16 cellular contexts compared by ENCODE assay signal in genomic region chr16:58462499-58462996, GRCh38. TPM values are rescaled to one million over a fixed set of nuclear protein-coding genes. Genes with fewer than 3 reads are reported as not detected.
DNase-seq lines count a peak whose midpoint lies in the region; ATAC-seq and TF ChIP-seq lines count a peak whose summit lies in the region.
"Had no signal": no experiment of that assay in that cellular context is flagged by ENCODE, and none has a peak within 500 bp of the region (broad histone marks: within the 10 kb centered on the region; RNA-seq: fewer than 3 reads in every experiment).

No MANE protein-coding gene starts in this region.

- POLR2A ChIA-PET in activated CD4-positive, alpha-beta memory T cell treated with anti-CD3 and anti-CD28 coated beads, Interleukin-2, amount 10 ng/mL, durations not matched to agents 7 days and 5 days (lab: Charles Lee): no interaction called here

- in situ Hi-C loops in brain microvascular endothelial cell (cut with HindIII; ENCODE audit: low pct_ligation_motif_present, low sequenced_read_pairs): no loop called here

- H3K27ac Mint-ChIP-seq in activated naive CD4-positive, alpha-beta T cell treated with anti-CD3 and anti-CD28 coated beads, Interleukin-2, amount 50 U/mL, for 24 hours: no peak overlapping the region
- H3K27ac Mint-ChIP-seq in activated T-helper 1 cell treated with anti-CD3 and anti-CD28 coated beads, Interleukin-12 subunit alpha, Interleukin-12 subunit beta, Interleukin-2, Interleukin-4 antibody, amounts not matched to agents 30 ng/mL and 10 ng/mL and 1 ng/mL, durations not matched to agents 14 hours and 24 hours and 36 hours: no peak overlapping the region
- H3K27ac Mint-ChIP-seq in stimulated activated memory B cell treated with anti-CD40 and anti-IgM and Interleukin-4, amounts not matched to agents 10 μg/mL and 1 μg/mL and 100 μg/mL, for 72 hours: no peak overlapping the region
- H3K27ac Mint-ChIP-seq in activated CD4-positive, alpha-beta memory T cell treated with anti-CD3 and anti-CD28 coated beads, Interleukin-2, amount 10 ng/mL, durations not matched to agents 7 days and 5 days: no peak overlapping the region

- intact Hi-C loops in activated T-helper 1 cell treated with anti-CD3 and anti-CD28 coated beads, Interleukin-12 subunit alpha, Interleukin-12 subunit beta, Interleukin-2, Interleukin-4 antibody, amounts not matched to agents 30 ng/mL and 10 ng/mL and 1 ng/mL, durations not matched to agents 14 hours and 24 hours and 36 hours (cut with micrococcal nuclease): no loop called here
- intact Hi-C loops in right cardiac atrium (cut with DNase I): no loop called here

- WGBS in right cardiac atrium: 62% methylated on average over 15 of the region's 15 CpGs

- H3K4me1 ChIP-seq in right cardiac atrium (ENCODE audit: control insufficient read depth, insufficient read depth, low read length): no peaks in the 10 kb centered on the region
- H3K4me1 ChIP-seq: parathyroid adenoma had no signal

- CTCF ChIA-PET in activated CD4-positive, alpha-beta memory T cell treated with anti-CD3 and anti-CD28 coated beads, Interleukin-2, amount 10 ng/mL, durations not matched to agents 7 days and 5 days (lab: Charles Lee): interaction anchor here (1.0 to 1.1 kb wide), 2 partner anchors 25 to 36 kb away, joined by 3 read pairs; no protein-coding TSS in a partner anchor

- no peaks in the 10 kb centered on the region for H3K9me3 Mint-ChIP-seq in activated naive CD4-positive, alpha-beta T cell treated with anti-CD3 and anti-CD28 coated beads, Interleukin-2, amount 50 U/mL, for 24 hours
- H3K9me3 Mint-ChIP-seq in activated T-helper 1 cell treated with anti-CD3 and anti-CD28 coated beads, Interleukin-12 subunit alpha, Interleukin-12 subunit beta, Interleukin-2, Interleukin-4 antibody, amounts not matched to agents 30 ng/mL and 10 ng/mL and 1 ng/mL, durations not matched to agents 14 hours and 24 hours and 36 hours: no peaks in the 10 kb centered on the region
- H3K9me3 Mint-ChIP-seq in stimulated activated memory B cell treated with anti-CD40 and anti-IgM and Interleukin-4, amounts not matched to agents 10 μg/mL and 1 μg/mL and 100 μg/mL, for 72 hours: no peaks in the 10 kb centered on the region
- H3K9me3 Mint-ChIP-seq in activated CD4-positive, alpha-beta memory T cell treated with anti-CD3 and anti-CD28 coated beads, Interleukin-2, amount 10 ng/mL, durations not matched to agents 7 days and 5 days: no peaks in the 10 kb centered on the region

- H3K4me3 Mint-ChIP-seq in activated naive CD4-positive, alpha-beta T cell treated with anti-CD3 and anti-CD28 coated beads, Interleukin-2, amount 50 U/mL, for 24 hours: peak overlapping the region; percentile 44
- peak overlapping the region; percentile 39 for H3K4me3 Mint-ChIP-seq in activated T-helper 1 cell treated with anti-CD3 and anti-CD28 coated beads, Interleukin-12 subunit alpha, Interleukin-12 subunit beta, Interleukin-2, Interleukin-4 antibody, amounts not matched to agents 30 ng/mL and 10 ng/mL and 1 ng/mL, durations not matched to agents 14 hours and 24 hours and 36 hours
- H3K4me3 Mint-ChIP-seq in stimulated activated memory B cell treated with anti-CD40 and anti-IgM and Interleukin-4, amounts not matched to agents 10 μg/mL and 1 μg/mL and 100 μg/mL, for 72 hours: peak overlapping the region; percentile 71
- no peak overlapping the region for H3K4me3 Mint-ChIP-seq in activated CD4-positive, alpha-beta memory T cell treated with anti-CD3 and anti-CD28 coated beads, Interleukin-2, amount 10 ng/mL, durations not matched to agents 7 days and 5 days

- peaks cover 23% of the 10 kb centered on the region for H3K27me3 Mint-ChIP-seq in activated naive CD4-positive, alpha-beta T cell treated with anti-CD3 and anti-CD28 coated beads, Interleukin-2, amount 50 U/mL, for 24 hours
- H3K27me3 Mint-ChIP-seq in activated T-helper 1 cell treated with anti-CD3 and anti-CD28 coated beads, Interleukin-12 subunit alpha, Interleukin-12 subunit beta, Interleukin-2, Interleukin-4 antibody, amounts not matched to agents 30 ng/mL and 10 ng/mL and 1 ng/mL, durations not matched to agents 14 hours and 24 hours and 36 hours (ENCODE audit: insufficient read depth): peaks cover 53% of the 10 kb centered on the region
- peaks cover 51% of the 10 kb centered on the region for H3K27me3 Mint-ChIP-seq in stimulated activated memory B cell treated with anti-CD40 and anti-IgM and Interleukin-4, amounts not matched to agents 10 μg/mL and 1 μg/mL and 100 μg/mL, for 72 hours
- H3K27me3 Mint-ChIP-seq in activated CD4-positive, alpha-beta memory T cell treated with anti-CD3 and anti-CD28 coated beads, Interleukin-2, amount 10 ng/mL, durations not matched to agents 7 days and 5 days: peaks cover 48% of the 10 kb centered on the region

- H3K27ac ChIP-seq in right cardiac atrium (ENCODE audit: low read length) (peak overlapping the region; percentile 57), brain microvascular endothelial cell (no peak overlapping the region)
- H3K27ac ChIP-seq: hepatocyte, lower lobe of right lung, parathyroid adenoma, tibial artery had no signal

- no peak for TF ChIP-seq CTCF in brain microvascular endothelial cell (IDR thresholded peaks at IDR 0.05; ENCODE audit: low read depth, low read length, missing control alignments)

- H3K27me3 ChIP-seq in right cardiac atrium (ENCODE audit: control insufficient read depth, insufficient read depth): no peaks in the 10 kb centered on the region
- H3K27me3 ChIP-seq in brain microvascular endothelial cell (replicated peaks): peaks cover 46% of the 10 kb centered on the region

- H3K9me3 ChIP-seq in right cardiac atrium (ENCODE audit: control insufficient read depth, low read length): no peaks in the 10 kb centered on the region
- H3K9me3 ChIP-seq: lower lobe of right lung, SK-N-SH, tibial artery had no signal

- H3K36me3 ChIP-seq in brain microvascular endothelial cell (replicated peaks): no peaks in the 10 kb centered on the region
- H3K36me3 ChIP-seq: lower lobe of right lung, tibial artery had no signal

- no peak for DNase-seq in activated naive CD4-positive, alpha-beta T cell (lab: John Stamatoyannopoulos, UW)
- DNase-seq in activated T-helper 1 cell treated with anti-CD3 and anti-CD28 coated beads, Interleukin-12 subunit alpha, Interleukin-12 subunit beta, Interleukin-2, Interleukin-4 antibody, amounts not matched to agents 30 ng/mL and 10 ng/mL and 1 ng/mL, durations not matched to agents 14 hours and 24 hours and 36 hours (ENCODE audit: low spot score): no peak
- DNase-seq in right cardiac atrium (no peak), brain microvascular endothelial cell (no peak)
- no peak for DNase-seq in activated CD4-positive, alpha-beta memory T cell treated with anti-CD3 and anti-CD28 coated beads, Interleukin-2, amount 10 ng/mL, durations not matched to agents 7 days and 5 days
- DNase-seq: activated T-cell treated with anti-CD3 and anti-CD28 coated beads, Interleukin-2, amount 50 U/mL, for 1 hour; lower lobe of right lung; NCI-H1048; tibial artery had no signal

- ATAC-seq in right cardiac atrium (no peak), GM21576 (IDR thresholded peaks at IDR 0.05; ENCODE audit: unreplicated experiment) (no peak)
- no peak for ATAC-seq in stimulated activated memory B cell treated with anti-CD40 and anti-IgM and Interleukin-4, amounts not matched to agents 10 μg/mL and 1 μg/mL and 100 μg/mL, for 72 hours
- ATAC-seq: activated CD4-positive, CD25-positive, alpha-beta regulatory T cell treated with anti-CD3 and anti-CD28 coated beads, Interleukin-2, amount 50 U/mL, for 24 hours had no signal

- H3K4me3 ChIP-seq in right cardiac atrium (ENCODE audit: low read length) (no peak overlapping the region), brain microvascular endothelial cell (ENCODE audit: low read depth, low read length) (no peak overlapping the region)
- H3K4me3 ChIP-seq: hepatocyte had no signal

- no peaks in the 10 kb centered on the region for H3K36me3 Mint-ChIP-seq in activated naive CD4-positive, alpha-beta T cell treated with anti-CD3 and anti-CD28 coated beads, Interleukin-2, amount 50 U/mL, for 24 hours
- H3K36me3 Mint-ChIP-seq in activated T-helper 1 cell treated with anti-CD3 and anti-CD28 coated beads, Interleukin-12 subunit alpha, Interleukin-12 subunit beta, Interleukin-2, Interleukin-4 antibody, amounts not matched to agents 30 ng/mL and 10 ng/mL and 1 ng/mL, durations not matched to agents 14 hours and 24 hours and 36 hours (ENCODE audit: low read depth): peaks cover 2% of the 10 kb centered on the region
- no peaks in the 10 kb centered on the region for H3K36me3 Mint-ChIP-seq in stimulated activated memory B cell treated with anti-CD40 and anti-IgM and Interleukin-4, amounts not matched to agents 10 μg/mL and 1 μg/mL and 100 μg/mL, for 72 hours
- no peaks in the 10 kb centered on the region for H3K36me3 Mint-ChIP-seq in activated CD4-positive, alpha-beta memory T cell treated with anti-CD3 and anti-CD28 coated beads, Interleukin-2, amount 10 ng/mL, durations not matched to agents 7 days and 5 days (ENCODE audit: low read depth)

- H3K4me1 Mint-ChIP-seq in activated naive CD4-positive, alpha-beta T cell treated with anti-CD3 and anti-CD28 coated beads, Interleukin-2, amount 50 U/mL, for 24 hours: peaks cover 14% of the 10 kb centered on the region
- peaks cover 15% of the 10 kb centered on the region for H3K4me1 Mint-ChIP-seq in activated T-helper 1 cell treated with anti-CD3 and anti-CD28 coated beads, Interleukin-12 subunit alpha, Interleukin-12 subunit beta, Interleukin-2, Interleukin-4 antibody, amounts not matched to agents 30 ng/mL and 10 ng/mL and 1 ng/mL, durations not matched to agents 14 hours and 24 hours and 36 hours (ENCODE audit: low read depth)
- peaks cover 20% of the 10 kb centered on the region for H3K4me1 Mint-ChIP-seq in stimulated activated memory B cell treated with anti-CD40 and anti-IgM and Interleukin-4, amounts not matched to agents 10 μg/mL and 1 μg/mL and 100 μg/mL, for 72 hours
- peaks cover 13% of the 10 kb centered on the region for H3K4me1 Mint-ChIP-seq in activated CD4-positive, alpha-beta memory T cell treated with anti-CD3 and anti-CD28 coated beads, Interleukin-2, amount 10 ng/mL, durations not matched to agents 7 days and 5 days

RNA-seq across cellular contexts. Expression of gene NDRG4, which starts 37.4 kb away (rescaled TPM):
- 1.5 and 1.7 TPM in 2 replicates for total RNA-seq in activated T-helper 1 cell treated with anti-CD3 and anti-CD28 coated beads, Interleukin-12 subunit alpha, Interleukin-12 subunit beta, Interleukin-2, Interleukin-4 antibody, amounts not matched to agents 30 ng/mL and 10 ng/mL and 1 ng/mL, durations not matched to agents 14 hours and 24 hours and 36 hours
- 100 to 1,000 TPM in 1 of 4 donors, 10 to 100 TPM in 3; 53.5 to 155 (median 97.3) TPM for total RNA-seq in right cardiac atrium
- polyA plus RNA-seq in right cardiac atrium: 164 TPM
- 1 to 10 TPM in 1 of 2 experiments, under 1 TPM in 1; 0.83 to 1.2 TPM for total RNA-seq in activated CD4-positive, alpha-beta memory T cell treated with anti-CD3 and anti-CD28 coated beads, Interleukin-2, amount 10 ng/mL, durations not matched to agents 7 days and 5 days

RNA-seq across cellular contexts. Expression of gene SETD6, which starts 52.8 kb away (rescaled TPM):
- total RNA-seq in activated T-helper 1 cell treated with anti-CD3 and anti-CD28 coated beads, Interleukin-12 subunit alpha, Interleukin-12 subunit beta, Interleukin-2, Interleukin-4 antibody, amounts not matched to agents 30 ng/mL and 10 ng/mL and 1 ng/mL, durations not matched to agents 14 hours and 24 hours and 36 hours: 32.1 and 34.9 TPM in 2 replicates
- 10 to 100 TPM in 2 of 4 donors, 1 to 10 TPM in 2; 9.7 to 12.4 (median 11.1) TPM for total RNA-seq in right cardiac atrium
- polyA plus RNA-seq in right cardiac atrium: 8.5 TPM
- total RNA-seq in activated CD4-positive, alpha-beta memory T cell treated with anti-CD3 and anti-CD28 coated beads, Interleukin-2, amount 10 ng/mL, durations not matched to agents 7 days and 5 days: 1 to 10 TPM; 8.9 to 9.2 TPM

Comparison
In these comparisons a context has a peak if more than half of its experiments do, and no peak if none do; other contexts are left out.
1. RNA of gene NDRG4, which starts 37.4 kb away (total RNA-seq): 53.5 to 155 TPM in right cardiac atrium; 1.5 to 1.7 TPM in activated T-helper 1 cell treated with anti-CD3 and anti-CD28 coated beads, Interleukin-12 subunit alpha, Interleukin-12 subunit beta, Interleukin-2, Interleukin-4 antibody, amounts not matched to agents 30 ng/mL and 10 ng/mL and 1 ng/mL, durations not matched to agents 14 hours and 24 hours and 36 hours and 0.83 to 1.2 TPM in activated CD4-positive, alpha-beta memory T cell treated with anti-CD3 and anti-CD28 coated beads, Interleukin-2, amount 10 ng/mL, durations not matched to agents 7 days and 5 days; every median in the first group is over 10 times any median in the second.